Comparison of ENCODE assay signal across 18 cellular contexts in the genomic region with DNA sequence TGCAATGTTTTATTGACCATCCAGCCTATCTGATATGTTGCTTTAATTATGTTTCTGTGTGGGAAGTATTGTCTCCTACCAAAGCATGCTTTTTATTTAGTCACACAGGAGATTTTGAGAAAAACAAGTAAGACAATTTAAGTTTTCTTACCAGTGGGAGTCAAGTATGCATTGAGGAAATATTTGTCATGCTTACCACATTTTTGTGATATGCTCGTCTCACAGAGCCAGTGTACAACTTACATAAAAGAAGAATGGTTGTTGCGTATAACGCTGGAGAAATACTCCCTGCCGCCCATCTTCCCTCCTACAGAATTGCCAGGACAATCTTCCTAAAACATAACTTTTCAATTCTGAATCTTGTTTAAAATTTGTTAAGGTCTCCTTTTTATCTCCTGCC. TPM values are rescaled to one million over a fixed set of nuclear protein-coding genes. Genes with fewer than 3 reads are reported as not detected.
"Had no signal": no experiment of that assay in that cellular context is flagged by ENCODE, and none has a peak within 500 bp of the region (broad histone marks: within the 10 kb centered on the region; RNA-seq: fewer than 3 reads in every experiment).

No MANE protein-coding gene starts in this region.

- H3K4me1 ChIP-seq: colonic mucosa, thyroid gland had no signal

- H3K27ac Mint-ChIP-seq: activated CD8-positive, alpha-beta T cell treated with anti-CD3 and anti-CD28 coated beads for 36 hours; activated naive CD4-positive, alpha-beta T cell treated with anti-CD3 and anti-CD28 coated beads, Interleukin-2, amount 10 ng/mL, durations not matched to agents 7 days and 5 days; activated T-cell treated with anti-CD3 and anti-CD28 coated beads, Interleukin-2, amount 50 U/mL, for 24 hours; natural killer cell had no signal

- H3K4me2 ChIP-seq: hepatocyte had no signal

- H3K36me3 Mint-ChIP-seq: activated naive CD4-positive, alpha-beta T cell treated with anti-CD3 and anti-CD28 coated beads, Interleukin-2, amount 10 ng/mL, durations not matched to agents 7 days and 5 days; natural killer cell had no signal

- ATAC-seq: activated CD8-positive, alpha-beta T cell treated with anti-CD3 and anti-CD28 coated beads for 36 hours; left cardiac atrium; natural killer cell had no signal

- H3K27ac ChIP-seq: colonic mucosa, hepatocyte, neutrophil, thyroid gland had no signal

- H2AFZ ChIP-seq: hepatocyte had no signal

- H3K4me3 Mint-ChIP-seq: activated CD8-positive, alpha-beta T cell treated with anti-CD3 and anti-CD28 coated beads for 36 hours; activated naive CD4-positive, alpha-beta T cell treated with anti-CD3 and anti-CD28 coated beads, Interleukin-2, amount 10 ng/mL, durations not matched to agents 7 days and 5 days; activated T-cell treated with anti-CD3 and anti-CD28 coated beads, Interleukin-2, amount 50 U/mL, for 24 hours; natural killer cell had no signal

- H3K4me1 Mint-ChIP-seq: activated naive CD4-positive, alpha-beta T cell treated with anti-CD3 and anti-CD28 coated beads, Interleukin-2, amount 10 ng/mL, durations not matched to agents 7 days and 5 days; natural killer cell had no signal

- H3K4me3 ChIP-seq: colonic mucosa, hepatocyte, thyroid gland had no signal

- H3K79me2 ChIP-seq: hepatocyte had no signal

- H3K9me3 Mint-ChIP-seq: activated CD8-positive, alpha-beta T cell treated with anti-CD3 and anti-CD28 coated beads for 36 hours; activated naive CD4-positive, alpha-beta T cell treated with anti-CD3 and anti-CD28 coated beads, Interleukin-2, amount 10 ng/mL, durations not matched to agents 7 days and 5 days; activated T-cell treated with anti-CD3 and anti-CD28 coated beads, Interleukin-2, amount 50 U/mL, for 24 hours; natural killer cell had no signal

- H3K27me3 ChIP-seq: colonic mucosa, hepatocyte, thyroid gland had no signal

- H3K9me3 ChIP-seq: colonic mucosa, neutrophil, thyroid gland had no signal

- H3K36me3 ChIP-seq: colonic mucosa, neutrophil, thyroid gland had no signal

- DNase-seq: activated CD4-positive, alpha-beta T cell treated with anti-CD3 and anti-CD28 coated beads for 48 hours; activated CD4-positive, CD25-positive, alpha-beta regulatory T cell; activated CD8-positive, alpha-beta T cell treated with anti-CD3 and anti-CD28 coated beads for 36 hours; activated naive CD4-positive, alpha-beta T cell treated with anti-CD3 and anti-CD28 coated beads, Interleukin-2, amount 10 ng/mL, durations not matched to agents 7 days and 5 days; activated T-cell treated with anti-CD3 and anti-CD28 coated beads, Interleukin-2, amount 50 U/mL, for 24 hours; caudate nucleus; colonic mucosa; left cardiac atrium; mesenchymal stem cell; natural killer cell; posterior cingulate gyrus; stimulated activated CD4-positive, alpha-beta T cell treated with anti-CD3 and anti-CD28 coated beads, Interleukin-2, amount 100 ng/mL, for 24 hours; stimulated activated naive CD4-positive, alpha-beta T cell treated with Interleukin-2 at 50 U/mL for 16 hours; T1000; thyroid gland had no signal

RNA-seq across cellular contexts. Expression of a gene that starts 37.1 kb away (rescaled TPM):
- total RNA-seq: natural killer cell; T-helper 1 cell treated with Interleukin-12 subunit alpha and Interleukin-12 subunit beta and Interleukin-4 antibody, amounts not matched to agents 30 ng/mL and 1 ng/mL, for 36 hours had no signal
